In the genomic region with DNA sequence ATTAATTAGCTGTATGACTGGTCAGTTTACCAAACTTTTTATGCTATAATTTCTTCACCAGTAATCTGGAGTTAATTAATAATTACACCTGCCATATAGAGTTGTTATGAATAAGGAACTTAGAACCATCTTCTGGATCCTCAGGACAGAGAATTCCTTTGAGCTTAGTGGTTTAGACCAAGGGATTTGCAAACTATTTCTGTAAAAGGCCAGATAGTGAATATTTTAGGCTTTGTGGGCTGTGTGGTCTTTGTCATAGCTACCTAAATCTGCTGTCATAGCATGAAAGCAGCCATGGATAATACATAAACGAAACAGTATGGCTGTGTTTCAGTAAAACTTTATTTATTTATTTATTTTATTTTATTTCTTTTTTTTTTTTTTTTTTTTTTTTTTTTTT, we compare ENCODE assay signal across 19 cellular contexts. TPM values are rescaled to one million over a fixed set of nuclear protein-coding genes. Genes with fewer than 3 reads are reported as not detected.
"Had no signal": no experiment of that assay in that cellular context is flagged by ENCODE, and none has a peak within 500 bp of the region (broad histone marks: within the 10 kb centered on the region; RNA-seq: fewer than 3 reads in every experiment).

No MANE protein-coding gene starts in this region.

- H3K4me1 ChIP-seq: esophagus squamous epithelium, right lobe of liver had no signal

- H3K27ac ChIP-seq: adrenal gland, esophagus squamous epithelium, heart left ventricle, right lobe of liver had no signal

- H3K9me3 Mint-ChIP-seq: activated CD4-positive, alpha-beta T cell treated with anti-CD3 and anti-CD28 coated beads, Interleukin-2, amount 10 ng/mL, durations not matched to agents 24 days and 14 days; activated naive CD4-positive, alpha-beta T cell treated with anti-CD3 and anti-CD28 coated beads, Interleukin-2, amount 10 ng/mL, durations not matched to agents 7 days and 5 days; activated T-helper 2 cell treated with anti-CD3 and anti-CD28 coated beads, Interferon-gamma antibody, Interleukin-2, Interleukin-4, amounts not matched to agents 10 μg/mL and 5 μg/mL and 100 μg/mL, durations not matched to agents 14 hours and 24 hours and 36 hours; natural killer cell treated with Interleukin-12 subunit alpha and Interleukin-12 subunit beta and Interleukin-15 and Interleukin-18, amount 100 ng/mL, for 72 hours; T-helper 1 cell treated with Interleukin-12 subunit alpha and Interleukin-12 subunit beta and Interleukin-4 antibody, amounts not matched to agents 30 μg/mL and 1 μg/mL, for 36 hours; WTC11 had no signal

- H3K9me3 ChIP-seq: adrenal gland, esophagus squamous epithelium, heart left ventricle, mucosa of descending colon, right lobe of liver had no signal

- H3K4me3 Mint-ChIP-seq: activated CD4-positive, alpha-beta T cell treated with anti-CD3 and anti-CD28 coated beads, Interleukin-2, amount 10 ng/mL, durations not matched to agents 24 days and 14 days; activated naive CD4-positive, alpha-beta T cell treated with anti-CD3 and anti-CD28 coated beads, Interleukin-2, amount 10 ng/mL, durations not matched to agents 7 days and 5 days; natural killer cell treated with Interleukin-12 subunit alpha and Interleukin-12 subunit beta and Interleukin-15 and Interleukin-18, amount 100 ng/mL, for 72 hours; T-helper 1 cell treated with Interleukin-12 subunit alpha and Interleukin-12 subunit beta and Interleukin-4 antibody, amounts not matched to agents 30 μg/mL and 1 μg/mL, for 36 hours; WTC11 had no signal

- DNase-seq: activated CD4-positive, alpha-beta T cell treated with anti-CD3 and anti-CD28 coated beads, Interleukin-2, amount 10 ng/mL, durations not matched to agents 24 days and 14 days; activated naive CD4-positive, alpha-beta T cell treated with anti-CD3 and anti-CD28 coated beads, Interleukin-2, amount 10 ng/mL, durations not matched to agents 7 days and 5 days; activated T-cell treated with anti-CD3 and anti-CD28 coated beads for 4 hours; adrenal gland; esophagus squamous epithelium; foreskin melanocyte; heart left ventricle; mammary epithelial cell; mucosa of descending colon; nucleus accumbens; right lobe of liver; stimulated activated CD4-positive, alpha-beta T cell treated with anti-CD3 and anti-CD28 coated beads, Interleukin-2, amount 100 ng/mL, for 24 hours; stimulated activated naive CD4-positive, alpha-beta T cell treated with Interleukin-2 at 50 U/mL for 16 hours had no signal

- H3K4me3 ChIP-seq: adrenal gland, esophagus squamous epithelium, heart left ventricle, mucosa of descending colon, right lobe of liver had no signal

- H3K27ac Mint-ChIP-seq: activated CD4-positive, alpha-beta T cell treated with anti-CD3 and anti-CD28 coated beads, Interleukin-2, amount 10 ng/mL, durations not matched to agents 24 days and 14 days; activated naive CD4-positive, alpha-beta T cell treated with anti-CD3 and anti-CD28 coated beads, Interleukin-2, amount 10 ng/mL, durations not matched to agents 7 days and 5 days; activated T-helper 2 cell treated with anti-CD3 and anti-CD28 coated beads, Interferon-gamma antibody, Interleukin-2, Interleukin-4, amounts not matched to agents 10 μg/mL and 5 μg/mL and 100 μg/mL, durations not matched to agents 14 hours and 24 hours and 36 hours; natural killer cell treated with Interleukin-12 subunit alpha and Interleukin-12 subunit beta and Interleukin-15 and Interleukin-18, amount 100 ng/mL, for 72 hours; progenitor cell of endocrine pancreas; T-helper 1 cell treated with Interleukin-12 subunit alpha and Interleukin-12 subunit beta and Interleukin-4 antibody, amounts not matched to agents 30 μg/mL and 1 μg/mL, for 36 hours; WTC11 had no signal

- H3K27me3 Mint-ChIP-seq: activated CD4-positive, alpha-beta T cell treated with anti-CD3 and anti-CD28 coated beads, Interleukin-2, amount 10 ng/mL, durations not matched to agents 24 days and 14 days; activated naive CD4-positive, alpha-beta T cell treated with anti-CD3 and anti-CD28 coated beads, Interleukin-2, amount 10 ng/mL, durations not matched to agents 7 days and 5 days; natural killer cell treated with Interleukin-12 subunit alpha and Interleukin-12 subunit beta and Interleukin-15 and Interleukin-18, amount 100 ng/mL, for 72 hours; progenitor cell of endocrine pancreas had no signal

- H3K4me1 Mint-ChIP-seq: activated naive CD4-positive, alpha-beta T cell treated with anti-CD3 and anti-CD28 coated beads, Interleukin-2, amount 10 ng/mL, durations not matched to agents 7 days and 5 days; WTC11 had no signal

- ATAC-seq: heart left ventricle; left lobe of liver; mucosa of descending colon; natural killer cell treated with Interleukin-12 subunit alpha and Interleukin-12 subunit beta and Interleukin-15 and Interleukin-18, amount 100 ng/mL, for 72 hours; right lobe of liver; WTC11 had no signal

- H3K27me3 ChIP-seq: adrenal gland, esophagus squamous epithelium, heart left ventricle, right lobe of liver had no signal

RNA-seq across cellular contexts. Expression of a gene that starts 17.9 kb away (rescaled TPM):
- total RNA-seq: activated CD4-positive, alpha-beta T cell treated with anti-CD3 and anti-CD28 coated beads, Interleukin-2, amount 10 ng/mL, durations not matched to agents 24 days and 14 days; activated T-helper 2 cell treated with anti-CD3 and anti-CD28 coated beads, Interferon-gamma antibody, Interleukin-2, Interleukin-4, amounts not matched to agents 10 μg/mL and 5 μg/mL and 100 μg/mL, durations not matched to agents 14 hours and 24 hours and 36 hours; natural killer cell treated with Interleukin-12 subunit alpha and Interleukin-12 subunit beta and Interleukin-15 and Interleukin-18, amount 100 ng/mL, for 72 hours had no signal
- polyA plus RNA-seq: mammary epithelial cell had no signal
